Comparison of ENCODE assay signal across 8 cellular contexts in genomic region chr14:50830932-50831703, GRCh38. TPM values are rescaled to one million over a fixed set of nuclear protein-coding genes. Genes with fewer than 3 reads are reported as not detected.
DNase-seq lines count a peak whose midpoint lies in the region; ATAC-seq, FAIRE-seq and TF ChIP-seq lines count a peak whose summit lies in the region.

TSS of gene NIN (minus strand) at chr14:50831162. CDS start at chr14:50822056, 9,106 bp downstream.

- DNase-seq in CD4-positive, alpha-beta T cell = peak; percentile 47 to 76 (median 64)
- DNase-seq in NOMO-1 treated with DMSO at 0.1 percent for 48 hours (lab: John Stamatoyannopoulos, UW; ENCODE audit: unreplicated experiment) (peak; percentile 75), endothelial cell of umbilical vein (ENCODE audit: low read depth, low spot score) (peak; percentile 71), middle frontal gyrus (ENCODE audit: extremely low spot score, low spot score) (peak; percentile 76)
- peak; percentile 75 for DNase-seq in activated CD8-positive, alpha-beta memory T cell treated with anti-CD3 and anti-CD28 coated beads, Interleukin-2, amount 50 U/mL, for 4 hours
- DNase-seq in stimulated activated CD8-positive, alpha-beta memory T cell treated with anti-CD3 and anti-CD28 coated beads, Interleukin-4, amount 100 ng/mL, for 48 hours = peak; percentile 76

- H3K36me3 ChIP-seq in endothelial cell of umbilical vein (ENCODE audit: control insufficient read depth in 2 of 2, extremely low read depth in 1 of 2, insufficient read depth in 2 of 2, low read length in 2 of 2) = peaks cover 0 to 2% of the 10 kb centered on the region in 2 experiments

- peak within 1 kb of the TSS; percentile 99 for H3K4me3 Mint-ChIP-seq in CD4-positive, alpha-beta T cell

- H3K4me1 ChIP-seq in endothelial cell of umbilical vein (ENCODE audit: control insufficient read depth, extremely low read depth, insufficient read depth, low read length) = peaks cover 20% of the 10 kb centered on the region

- BruUV-seq in endothelial cell of umbilical vein (replicated peaks; lab: Mats Ljungman, UMichigan) = no TSS peak

- peak within 1 kb of the TSS; percentile 98 for H2AFZ ChIP-seq in endothelial cell of umbilical vein (ENCODE audit: low read depth, low read length)

- no peaks in the 10 kb centered on the region for H3K9me3 ChIP-seq in CD4-positive, alpha-beta T cell (ENCODE audit: control insufficient read depth, low read length)
- no peaks in the 10 kb centered on the region for H3K9me3 ChIP-seq in endothelial cell of umbilical vein (replicated peaks; ENCODE audit: control insufficient read depth, insufficient read depth, low read length)

- H3K27me3 ChIP-seq in CD4-positive, alpha-beta T cell (ENCODE audit: control insufficient read depth, insufficient read depth, low read length) = no peaks in the 10 kb centered on the region
- no peaks in the 10 kb centered on the region for H3K27me3 ChIP-seq in endothelial cell of umbilical vein (ENCODE audit: control insufficient read depth in 2 of 2, insufficient read depth in 2 of 2, low read length in 2 of 2)

- H3K36me3 Mint-ChIP-seq in CD4-positive, alpha-beta T cell (ENCODE audit: low read depth) = peaks cover 22% of the 10 kb centered on the region

- H3K27ac ChIP-seq in CD4-positive, alpha-beta T cell (ENCODE audit: low read depth, low read length) = peak within 1 kb of the TSS; percentile 88
- H3K27ac ChIP-seq in endothelial cell of umbilical vein (ENCODE audit: insufficient read depth, low read depth, low read length) = peak within 1 kb of the TSS; percentile 61

- TF ChIP-seq CTCF in CD4-positive, alpha-beta T cell (IDR thresholded peaks at IDR 0.05) = no peak
- TF ChIP-seq CTCF in endothelial cell of umbilical vein (IDR thresholded peaks at IDR 0.05; ENCODE audit: extremely low read depth in 1 of 2, insufficient read depth in 1 of 2, low read depth in 1 of 2, low read length in 2 of 2) = no peak

- ATAC-seq in CD4-positive, alpha-beta T cell (ENCODE audit: poor library complexity) = peak; percentile 83
- peak; percentile 70 for ATAC-seq in GM19395 (IDR thresholded peaks at IDR 0.05; ENCODE audit: unreplicated experiment)
- ATAC-seq in HG03521 (IDR thresholded peaks at IDR 0.05; ENCODE audit: unreplicated experiment) = peak; percentile 78

- POLR2A ChIA-PET in CD4-positive, alpha-beta T cell (lab: Charles Lee) = interaction anchor here (1.0 to 5.4 kb wide), 11 partner anchors 9 to 1211 kb away, joined by 3 to 83 read pairs (median 17); partner anchors contain the start of genes MGAT2, NEMF and RPL36AL
- POLR2A ChIA-PET in endothelial cell of umbilical vein (lab: Charles Lee) = interaction anchor here (0.6 kb wide), 1 partner anchor 116 kb away, joined by 3 read pairs; no protein-coding TSS in a partner anchor

- dilution Hi-C loops in endothelial cell of umbilical vein (cut with MboI; ENCODE audit: extremely low pct_ligation_motif_present, low sequenced_read_pairs) = no loop called here

- H3K4me1 Mint-ChIP-seq in CD4-positive, alpha-beta T cell (ENCODE audit: low read depth) = peaks cover 74% of the 10 kb centered on the region

- CTCF ChIA-PET in CD4-positive, alpha-beta T cell (lab: Charles Lee) = interaction anchor here (1.6 to 4.6 kb wide), 2 partner anchors 8 to 29 kb away, joined by 3 to 19 read pairs; no protein-coding TSS in a partner anchor
- CTCF ChIA-PET in endothelial cell of umbilical vein (lab: Charles Lee) = interaction anchor here (1.0 to 7.5 kb wide), 4 partner anchors 28 to 69 kb away, joined by 3 to 72 read pairs (median 12); no protein-coding TSS in a partner anchor

- H3K27me3 Mint-ChIP-seq in CD4-positive, alpha-beta T cell = no peaks in the 10 kb centered on the region

- intact Hi-C loops in CD4-positive, alpha-beta T cell (cut with DNase I, micrococcal nuclease) = loop anchor here (1.0 to 10.0 kb wide), 5 partner anchors 9 to 969 kb away; no protein-coding TSS in a partner anchor
- intact Hi-C loops in endothelial cell of umbilical vein (cut with micrococcal nuclease) = loop anchor here (1.0 to 10.0 kb wide), 4 partner anchors 14 to 516 kb away; partner anchors contain the start of genes DMAC2L and L2HGDH

- peak; percentile 60 for TF ChIP-seq POLR2A in endothelial cell of umbilical vein (IDR thresholded peaks at IDR 0.05; ENCODE audit: low read depth, low read length)

- no peaks in the 10 kb centered on the region for H3K9me3 Mint-ChIP-seq in CD4-positive, alpha-beta T cell

- peak within 1 kb of the TSS; percentile 80 for H3K9ac ChIP-seq in endothelial cell of umbilical vein (replicated peaks; ENCODE audit: extremely low read depth, insufficient read depth, low read length)

- H3K79me2 ChIP-seq in endothelial cell of umbilical vein (ENCODE audit: control insufficient read depth, insufficient read depth, low read length) = peaks cover 39% of the 10 kb centered on the region

- H4K20me1 ChIP-seq in endothelial cell of umbilical vein (replicated peaks; ENCODE audit: control insufficient read depth, extremely low read depth, insufficient read depth, low read length) = peaks cover 11% of the 10 kb centered on the region

- peak within 1 kb of the TSS; percentile 67 to 92 (median 69) for H3K4me3 ChIP-seq in endothelial cell of umbilical vein (replicated peaks in 1 of 3; ENCODE audit: insufficient read depth in 1 of 3, low read depth in 1 of 3, low read length in 3 of 3)

- peak; percentile 64 for FAIRE-seq in endothelial cell of umbilical vein (lab: Jason Lieb, UNC)

- H3K27ac Mint-ChIP-seq in CD4-positive, alpha-beta T cell = peak within 1 kb of the TSS; percentile 92

- no peaks in the 10 kb centered on the region for H3K9me1 ChIP-seq in endothelial cell of umbilical vein (replicated peaks; ENCODE audit: control insufficient read depth, extremely low read depth, insufficient read depth, low read length)

- H3K4me2 ChIP-seq in endothelial cell of umbilical vein (ENCODE audit: insufficient read depth, low read length) = peak within 1 kb of the TSS; percentile 63

TF ChIP-seq in endothelial cell of umbilical vein, 7 proteins besides CTCF, POLR2A, EP300 and RAD21:
- TF ChIP-seq GATA2 (IDR thresholded peaks at IDR 0.05; ENCODE audit: insufficient read depth, insufficient read length, low read depth, low read length) = no peak
- TF ChIP-seq POLR2AphosphoS5 (IDR thresholded peaks at IDR 0.05; ENCODE audit: insufficient read depth, low read depth, low read length) = peak; percentile 63
TF ChIP-seq in endothelial cell of umbilical vein: peak in this region for 1.

RNA-seq across cellular contexts. Expression of gene NIN, which starts in this region (rescaled TPM):
- total RNA-seq in CD4-positive, alpha-beta T cell = 10 to 100 TPM; 96.8 to 98.5 TPM
- 68.2 and 76.3 TPM in 2 replicates for total RNA-seq in endothelial cell of umbilical vein
- polyA plus RNA-seq in endothelial cell of umbilical vein = 6.5 and 7.1 TPM in 2 replicates
- polyA plus RNA-seq in endothelial cell of umbilical vein (2011; cell fraction: cytosol; rRNA removed) = 11.8 and 14.1 TPM in 2 replicates
- polyA plus RNA-seq in endothelial cell of umbilical vein (2011; cell fraction: nucleus; rRNA removed) = 28.9 and 40.7 TPM in 2 replicates
- polyA plus RNA-seq in endothelial cell of umbilical vein (2012) = 24.6 and 38.0 TPM in 2 replicates
- polyA minus RNA-seq in endothelial cell of umbilical vein = 67.2 and 81.4 TPM in 2 replicates
- 7.7 TPM for polyA minus RNA-seq in endothelial cell of umbilical vein (2011; cell fraction: cytosol; rRNA and poly(A)+ RNA removed)
- 57.7 and 69.8 TPM in 2 replicates for polyA minus RNA-seq in endothelial cell of umbilical vein (2011; cell fraction: nucleus; rRNA and poly(A)+ RNA removed)

Comparison
In these comparisons a context has a peak if more than half of its experiments do, and no peak if none do; other contexts are left out.
1. Peak in every context shown above with its lines: DNase-seq, ATAC-seq, H3K4me3 ChIP-seq and H3K27ac ChIP-seq.